ENCODE assay signal across 24 cellular contexts in genomic region chr12:124844411-124845397, GRCh38. TPM values are rescaled to one million over a fixed set of nuclear protein-coding genes. Genes with fewer than 3 reads are reported as not detected.
A peak's percentile ranks its signal among the peaks of the same experiment; 100 is the strongest.
DNase-seq lines count a peak whose midpoint lies in the region; ATAC-seq lines count a peak whose summit lies in the region.
"Had no signal": no experiment of that assay in that cellular context is flagged by ENCODE, and none has a peak within 500 bp of the region (broad histone marks: within the 10 kb centered on the region; RNA-seq: fewer than 3 reads in every experiment).

No MANE protein-coding gene starts in this region.

- H2BK5ac ChIP-seq in mesenchymal stem cell (ENCODE audit: low read depth, low read length, poor library complexity, severe bottlenecking), result no peak overlapping the region

- H2BK120ac ChIP-seq in mesenchymal stem cell (ENCODE audit: low read depth, low read length), result no peak overlapping the region

- H3K27ac ChIP-seq in angular gyrus (ENCODE audit: low read depth, low read length) (peak overlapping the region; percentile 2), mesenchymal stem cell (ENCODE audit: low read length, poor library complexity, severe bottlenecking) (no peak overlapping the region), subcutaneous abdominal adipose tissue (ENCODE audit: low read depth, low read length) (peak overlapping the region; percentile 84)
- H3K27ac ChIP-seq: C4-2B, KMS-11 had no signal

- H3K36me3 ChIP-seq in mesenchymal stem cell (ENCODE audit: control insufficient read depth in 1 of 2, insufficient read depth in 2 of 2, low read depth in 1 of 2, low read length in 2 of 2) (peaks cover 0 to 8% of the 10 kb centered on the region in 2 experiments), subcutaneous abdominal adipose tissue (ENCODE audit: control insufficient read depth in 5 of 5, insufficient read depth in 5 of 5, low read length in 5 of 5) (peaks cover 0 to 4% (median 0%) of the 10 kb centered on the region in 5 donors)

- H3K4ac ChIP-seq in mesenchymal stem cell (ENCODE audit: low read depth in 1 of 2, low read length in 2 of 2), result no peak overlapping the region

- peak; percentile 75 for DNase-seq in NCI-H82 (lab: John Stamatoyannopoulos, UW)
- no peak for DNase-seq in mesenchymal stem cell
- DNase-seq in NCI-H1105 (lab: John Stamatoyannopoulos, UW), result no peak
- DNase-seq in T-helper 1 cell, result no peak
- DNase-seq: CD8-positive, alpha-beta T cell; DMS 273 treated with DMSO at 0.1 percent for 48 hours; DMS79 treated with DMSO at 0.1 percent for 48 hours; GF-D8; MM.1S; NCI-H1417; NCI-H1694; NCI-H2029 treated with DMSO at 0.1 percent for 48 hours; NCI-H2171; NCI-H524; NCI-H748 treated with DMSO at 0.1 percent for 48 hours; NK-92 treated with Interleukin-12 subunit alpha and Interleukin-12 subunit beta, amount 100 ng/mL, for 24 hours; PC-3 had no signal

- no peak overlapping the region for H2AFZ ChIP-seq in mesenchymal stem cell (ENCODE audit: low read depth, low read length)

- H4K91ac ChIP-seq in mesenchymal stem cell (ENCODE audit: low read length), result no peak overlapping the region

- H3K18ac ChIP-seq in mesenchymal stem cell (ENCODE audit: low read depth in 1 of 2, low read length in 2 of 2), result no peak overlapping the region

- H3K4me3 ChIP-seq in mesenchymal stem cell (ENCODE audit: insufficient read depth in 1 of 2, low read depth in 1 of 2, low read length in 2 of 2) (no peak overlapping the region), subcutaneous abdominal adipose tissue (ENCODE audit: low read depth in 1 of 5, low read length in 5 of 5) (no peak overlapping the region)
- H3K4me3 ChIP-seq: HAP-1 had no signal

- no peak for ATAC-seq in HG03442 (IDR thresholded peaks at IDR 0.05; ENCODE audit: unreplicated experiment)
- ATAC-seq: CD8-positive, alpha-beta T cell; PC-3; SK-N-SH treated with all-trans-retinoic acid at 6 μM for 48 hours had no signal

- H2BK15ac ChIP-seq in mesenchymal stem cell (ENCODE audit: low read depth, poor library complexity, severe bottlenecking), result no peak overlapping the region

- H2BK12ac ChIP-seq in mesenchymal stem cell (ENCODE audit: low read length in 2 of 2), result no peak overlapping the region

- no peak overlapping the region for H3K4me2 ChIP-seq in mesenchymal stem cell (ENCODE audit: low read length, poor library complexity, severe bottlenecking)
- H3K4me2 ChIP-seq: KMS-11 had no signal

- H3K27me3 ChIP-seq in mesenchymal stem cell (ENCODE audit: control insufficient read depth in 1 of 2, insufficient read depth in 1 of 2, low read length in 2 of 2) (no peaks in the 10 kb centered on the region), subcutaneous abdominal adipose tissue (ENCODE audit: control insufficient read depth in 5 of 5, insufficient read depth in 4 of 5, low read length in 5 of 5) (no peaks in the 10 kb centered on the region)

- H3K23ac ChIP-seq in mesenchymal stem cell (ENCODE audit: low read length in 2 of 2), result no peak overlapping the region

- no peak overlapping the region for H3K14ac ChIP-seq in mesenchymal stem cell (ENCODE audit: low read length in 2 of 2)

- H3K9me3 ChIP-seq in mesenchymal stem cell (ENCODE audit: control insufficient read depth, low read length) (no peaks in the 10 kb centered on the region), subcutaneous abdominal adipose tissue (ENCODE audit: control insufficient read depth in 5 of 5, low read length in 5 of 5) (no peaks in the 10 kb centered on the region)
- H3K9me3 ChIP-seq: HAP-1 had no signal

- no peak overlapping the region for H3K9ac ChIP-seq in mesenchymal stem cell (ENCODE audit: low read length)
- no peak overlapping the region for H3K9ac ChIP-seq in subcutaneous abdominal adipose tissue (ENCODE audit: low read length in 5 of 5)
- H3K9ac ChIP-seq: KMS-11 had no signal

- H3K79me1 ChIP-seq in mesenchymal stem cell (replicated peaks; ENCODE audit: low read length, poor library complexity, severe bottlenecking), result peaks cover 9% of the 10 kb centered on the region

- 96% methylated on average over 37 of the region's 37 CpGs for WGBS in mesenchymal stem cell

- no peak overlapping the region for H2AK5ac ChIP-seq in mesenchymal stem cell (ENCODE audit: low read length, severe bottlenecking)

- H4K8ac ChIP-seq in mesenchymal stem cell (ENCODE audit: low read length), result peak overlapping the region; percentile 50

- H3K4me1 ChIP-seq in mesenchymal stem cell (ENCODE audit: control insufficient read depth, insufficient read depth, low read depth, low read length) (peaks cover 9% of the 10 kb centered on the region), subcutaneous abdominal adipose tissue (ENCODE audit: control insufficient read depth in 5 of 5, insufficient read depth in 5 of 5, low read length in 5 of 5) (peaks cover 11 to 66% (median 40%) of the 10 kb centered on the region in 5 donors)
- H3K4me1 ChIP-seq: HAP-1 had no signal

RNA-seq across cellular contexts. Expression of gene SCARB1, which starts 19.0 kb away (rescaled TPM):
- 69.1 TPM for polyA plus RNA-seq in mesenchymal stem cell (2013, experiment 1 of 2)
- 62.0 TPM for polyA plus RNA-seq in mesenchymal stem cell (2013, experiment 2 of 2)
